8 cellular contexts compared by ENCODE assay signal in the genomic region with DNA sequence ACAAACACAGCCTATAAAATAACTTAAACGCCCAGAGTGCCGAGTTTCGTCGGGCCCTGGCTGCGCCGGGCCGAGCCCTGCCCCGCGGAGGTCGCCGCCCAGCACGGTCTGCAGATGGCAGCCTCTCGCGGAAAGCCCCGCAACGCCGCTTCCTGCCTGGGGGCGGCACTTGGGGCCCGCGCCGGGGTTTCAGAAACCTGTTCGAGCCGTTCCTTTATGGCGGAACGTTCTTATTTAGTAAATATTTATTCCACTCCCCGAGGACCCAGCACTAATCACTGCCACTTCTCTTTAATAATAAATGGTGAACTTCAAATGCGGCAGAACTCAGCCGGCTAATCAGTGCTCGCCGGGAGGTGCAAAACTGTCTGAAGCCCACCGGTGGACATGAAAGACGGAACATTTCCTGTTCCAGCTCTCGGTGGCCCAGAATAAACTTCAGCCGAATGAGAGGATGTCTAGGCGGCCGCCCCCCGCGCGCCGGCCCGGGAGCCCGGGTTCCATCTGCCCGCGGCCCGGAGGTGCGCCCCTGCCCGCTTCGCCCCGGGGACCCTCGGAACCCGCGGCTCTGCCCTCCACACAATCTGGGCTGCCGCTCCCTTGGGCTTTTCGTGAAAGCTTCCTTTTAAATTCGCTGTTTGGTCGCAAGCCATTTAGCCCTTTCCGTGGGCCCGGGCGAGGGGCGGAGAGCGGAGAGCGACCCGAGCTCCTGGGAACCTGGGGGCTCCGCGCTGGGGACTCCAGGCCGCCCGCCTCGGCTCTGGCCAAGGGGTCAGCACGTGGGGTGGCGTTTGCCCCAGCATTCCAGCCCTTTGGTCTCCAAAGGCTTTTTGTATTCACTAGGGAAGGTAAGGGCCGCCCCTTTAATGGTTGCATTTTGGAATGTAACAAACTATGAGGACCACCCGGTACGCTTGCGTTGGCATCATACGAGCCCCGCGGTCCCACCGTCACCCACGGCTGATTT.
DNase-seq lines count a peak whose midpoint lies in the region; ATAC-seq and TF ChIP-seq lines count a peak whose summit lies in the region.

No MANE protein-coding gene starts in this region.

- H3K27me3 ChIP-seq in Caco-2 (replicated peaks; ENCODE audit: control insufficient read depth, insufficient read depth, low read length) (no peaks in the 10 kb centered on the region), RWPE2 (ENCODE audit: insufficient read depth, poor library complexity, severe bottlenecking) (no peaks in the 10 kb centered on the region), heart left ventricle (peaks cover 0 to 56% (median 16%) of the 10 kb centered on the region in 9 donors)

- TF ChIP-seq CTCF in Caco-2 (IDR thresholded peaks at IDR 0.05; ENCODE audit: insufficient read depth in 1 of 2, low read depth in 1 of 2, low read length in 1 of 2, severe bottlenecking in 1 of 2, unreplicated experiment in 1 of 2) (peak; percentile 49 to 54), RWPE2 (IDR thresholded peaks at IDR 0.05; ENCODE audit: poor library complexity, severe bottlenecking) (peak; percentile 46), heart left ventricle (IDR thresholded peaks at IDR 0.05) (peak in 6 of 12 donors; percentile 13 to 46 (median 25)), progenitor cell of endocrine pancreas (IDR thresholded peaks at IDR 0.05; ENCODE audit: unreplicated experiment) (peak; percentile 60)

- H3K36me3 ChIP-seq in Caco-2 (ENCODE audit: control insufficient read depth, insufficient read depth, low read length): no peaks in the 10 kb centered on the region
- H3K36me3 ChIP-seq in RWPE2 (ENCODE audit: low read depth): no peaks in the 10 kb centered on the region
- no peaks in the 10 kb centered on the region for H3K36me3 ChIP-seq in heart left ventricle

- H3K9me3 ChIP-seq in Caco-2 (no peaks in the 10 kb centered on the region), RWPE2 (ENCODE audit: severe bottlenecking) (no peaks in the 10 kb centered on the region), heart left ventricle (no peaks in the 10 kb centered on the region)

- H3K4me1 ChIP-seq in Caco-2 (peaks cover 12% of the 10 kb centered on the region; the same call in 1 of the 2 replicates), RWPE2 (ENCODE audit: insufficient read depth, poor library complexity, severe bottlenecking) (peaks cover 15% of the 10 kb centered on the region), heart left ventricle (peaks cover 0 to 16% (median 3%) of the 10 kb centered on the region in 12 donors)

- no peaks in the 10 kb centered on the region for H3K9me3 Mint-ChIP-seq in Caco-2 (ENCODE audit: unreplicated experiment)
- H3K9me3 Mint-ChIP-seq in activated naive CD4-positive, alpha-beta T cell treated with anti-CD3 and anti-CD28 coated beads, Interleukin-2, amount 50 U/mL, for 24 hours: no peaks in the 10 kb centered on the region
- no peaks in the 10 kb centered on the region for H3K9me3 Mint-ChIP-seq in progenitor cell of endocrine pancreas (ENCODE audit: low read depth)

- ATAC-seq in GM19438 (IDR thresholded peaks at IDR 0.05; ENCODE audit: low read depth, unreplicated experiment) (peak; percentile 75), HG03521 (IDR thresholded peaks at IDR 0.05; ENCODE audit: unreplicated experiment) (peak; percentile 81), RWPE2 (ENCODE audit: low read depth) (peak; percentile 80), heart left ventricle (peak; percentile 60 to 88 (median 84))

- no peak for TF ChIP-seq POLR2A in heart left ventricle (IDR thresholded peaks at IDR 0.05)

- peaks cover 3% of the 10 kb centered on the region for H3K27me3 Mint-ChIP-seq in Caco-2 (ENCODE audit: insufficient read depth, unreplicated experiment)
- peaks cover 26% of the 10 kb centered on the region for H3K27me3 Mint-ChIP-seq in activated naive CD4-positive, alpha-beta T cell treated with anti-CD3 and anti-CD28 coated beads, Interleukin-2, amount 50 U/mL, for 24 hours
- peaks cover 8% of the 10 kb centered on the region for H3K27me3 Mint-ChIP-seq in progenitor cell of endocrine pancreas

- whole genome bisulfite sequencing in heart left ventricle, 4 donors: 1 to 2% (median 1%) methylated on average over 51 to 79 of the region's 79 CpGs

- intact Hi-C loops in Caco-2 (cut with micrococcal nuclease; ENCODE audit: unreplicated experiment) (loop anchor here (1.0 to 5.0 kb wide), 7 partner anchors 60 to 1356 kb away; no protein-coding TSS in a partner anchor), heart left ventricle (cut with DNase I) (loop anchor here (1.0 to 10.0 kb wide), 9 partner anchors 428 to 1472 kb away; partner anchors contain the start of gene SOX2 (in 3 of the 10))

- no TSS peak for BruUV-seq in Caco-2 (replicated peaks; lab: Mats Ljungman, UMichigan)

- POLR2A ChIA-PET in Caco-2 (lab: Charles Lee): no interaction called here

- H3K4me3 ChIP-seq in Caco-2 (ENCODE audit: low read depth, low read length): peak overlapping the region; percentile 54
- peak overlapping the region; percentile 37 for H3K4me3 ChIP-seq in RWPE2 (ENCODE audit: severe bottlenecking)
- peak overlapping the region; percentile 36 to 68 (median 57) for H3K4me3 ChIP-seq in heart left ventricle

- peaks cover 27% of the 10 kb centered on the region for H3K4me1 Mint-ChIP-seq in Caco-2 (ENCODE audit: low read depth, unreplicated experiment)
- H3K4me1 Mint-ChIP-seq in activated naive CD4-positive, alpha-beta T cell treated with anti-CD3 and anti-CD28 coated beads, Interleukin-2, amount 50 U/mL, for 24 hours: peaks cover 11% of the 10 kb centered on the region
- H3K4me1 Mint-ChIP-seq in progenitor cell of endocrine pancreas (ENCODE audit: low read depth): peaks cover 27% of the 10 kb centered on the region

- H3K27ac Mint-ChIP-seq in Caco-2 (ENCODE audit: unreplicated experiment) (no peak overlapping the region), progenitor cell of endocrine pancreas (peak overlapping the region; percentile 97)
- peak overlapping the region; percentile 31 for H3K27ac Mint-ChIP-seq in activated naive CD4-positive, alpha-beta T cell treated with anti-CD3 and anti-CD28 coated beads, Interleukin-2, amount 50 U/mL, for 24 hours

- H3K4me3 Mint-ChIP-seq in Caco-2 (ENCODE audit: unreplicated experiment) (peak overlapping the region; percentile 74), progenitor cell of endocrine pancreas (ENCODE audit: low read depth) (peak overlapping the region; percentile 85)
- peak overlapping the region; percentile 83 for H3K4me3 Mint-ChIP-seq in activated naive CD4-positive, alpha-beta T cell treated with anti-CD3 and anti-CD28 coated beads, Interleukin-2, amount 50 U/mL, for 24 hours

- CTCF ChIA-PET in Caco-2 (lab: Charles Lee): interaction anchor here (0.7 to 0.8 kb wide), 2 partner anchors 9 to 61 kb away, joined by 3 to 4 read pairs; no protein-coding TSS in a partner anchor

- DNase-seq in Caco-2 (peak; percentile 59 to 79), RWPE2 (ENCODE audit: low spot score) (peak; percentile 64), heart left ventricle (peak; percentile 21 to 68 (median 34)), progenitor cell of endocrine pancreas (ENCODE audit: low spot score, unreplicated experiment) (peak; percentile 62), AML-193 (lab: John Stamatoyannopoulos, UW) (no peak)

- H3K27ac ChIP-seq in RWPE2 (ENCODE audit: poor library complexity, severe bottlenecking): peak overlapping the region; percentile 28
- H3K27ac ChIP-seq in heart left ventricle: no peak overlapping the region

- no peaks in the 10 kb centered on the region for H3K36me3 Mint-ChIP-seq in Caco-2 (ENCODE audit: insufficient read depth, unreplicated experiment)
- H3K36me3 Mint-ChIP-seq in activated naive CD4-positive, alpha-beta T cell treated with anti-CD3 and anti-CD28 coated beads, Interleukin-2, amount 50 U/mL, for 24 hours: no peaks in the 10 kb centered on the region
- no peaks in the 10 kb centered on the region for H3K36me3 Mint-ChIP-seq in progenitor cell of endocrine pancreas (ENCODE audit: insufficient read depth)

Comparison
In these comparisons a context has a peak if more than half of its experiments do, and no peak if none do; other contexts are left out.
1. DNase-seq: peak in Caco-2 (2 of 2), RWPE2 (single experiment), heart left ventricle (5 of 5) and progenitor cell of endocrine pancreas (single experiment); none in AML-193 (0 of 2).
2. Peak in every context shown above with its lines, with median percentiles within 50 percentile points of each other: H3K4me3 ChIP-seq, H3K4me3 Mint-ChIP-seq and ATAC-seq.